2 cellular contexts compared by ENCODE assay signal in the genomic region with DNA sequence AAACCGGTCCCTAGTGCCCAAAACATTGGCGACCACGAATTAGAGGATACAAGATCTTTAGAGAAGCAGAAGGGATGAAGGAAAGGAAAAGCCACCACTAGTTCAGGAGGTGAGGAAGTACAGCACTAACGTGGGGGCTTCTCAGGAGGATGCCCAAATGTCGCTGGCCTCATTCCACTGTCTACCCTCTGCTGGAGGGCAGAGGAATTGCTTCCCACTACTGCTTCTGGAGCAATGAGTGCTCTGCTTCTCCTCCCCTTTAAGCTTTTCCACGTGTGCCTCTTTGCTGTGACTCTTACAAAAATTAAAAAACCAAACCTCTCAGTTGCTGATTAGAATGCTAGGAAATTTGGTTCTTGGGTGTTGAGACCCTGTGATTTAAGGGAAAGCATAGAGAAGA.
TF ChIP-seq lines count a peak whose summit lies in the region.

No MANE protein-coding gene starts in this region.

TF ChIP-seq in SK-N-SH, 30 proteins besides CTCF, POLR2A, EP300 and RAD21 (continued from another document):
- no peak for TF ChIP-seq REST (IDR thresholded peaks at IDR 0.05; ENCODE audit: low read depth, low read length)
- TF ChIP-seq TCF12 (IDR thresholded peaks at IDR 0.05), result no peak
- no peak for TF ChIP-seq RXRA (IDR thresholded peaks at IDR 0.05; ENCODE audit: borderline replicate concordance, low read depth)
- no peak for TF ChIP-seq USF2 (IDR thresholded peaks at IDR 0.05; ENCODE audit: borderline replicate concordance, low read depth, low read length)
- no peak for TF ChIP-seq GABPA (IDR thresholded peaks at IDR 0.05; ENCODE audit: low read depth)
- no peak for TF ChIP-seq CHD2 (IDR thresholded peaks at IDR 0.05; ENCODE audit: low read length, partially characterized antibody)
- TF ChIP-seq RCOR1 (IDR thresholded peaks at IDR 0.05; ENCODE audit: low read length), result no peak
TF ChIP-seq in SK-N-SH: peak in this region for 0.

TF ChIP-seq in SK-N-SH treated with all-trans-retinoic acid at 6 μM for 48 hours, 23 proteins besides CTCF, POLR2A, EP300 and RAD21 (continued from another document):
- no peak for TF ChIP-seq PATZ1 (CRISPR knock-in tag; IDR thresholded peaks at IDR 0.05; ENCODE audit: borderline replicate concordance)
- no peak for TF ChIP-seq CSDC2 (CRISPR knock-in tag; IDR thresholded peaks at IDR 0.05)
- TF ChIP-seq TCF4 (CRISPR knock-in tag; IDR thresholded peaks at IDR 0.05; ENCODE audit: borderline replicate concordance), result no peak
- no peak for TF ChIP-seq ZFP30 (CRISPR knock-in tag; IDR thresholded peaks at IDR 0.05)
- TF ChIP-seq GLIS3 (CRISPR knock-in tag; IDR thresholded peaks at IDR 0.05), result no peak
- TF ChIP-seq ZC3H10 (CRISPR knock-in tag; IDR thresholded peaks at IDR 0.05), result no peak
